Comparison of ENCODE assay signal across 9 cellular contexts in genomic region chr17:17810374-17811248, GRCh38. TPM values are rescaled to one million over a fixed set of nuclear protein-coding genes. Genes with fewer than 3 reads are reported as not detected.
DNase-seq lines count a peak whose midpoint lies in the region; ATAC-seq, FAIRE-seq and TF ChIP-seq lines count a peak whose summit lies in the region.
"Had no signal": no experiment of that assay in that cellular context is flagged by ENCODE, and none has a peak within 500 bp of the region (broad histone marks: within the 10 kb centered on the region; RNA-seq: fewer than 3 reads in every experiment).

No MANE protein-coding gene starts in this region.

- TF ChIP-seq EP300 in GM12878 (IDR thresholded peaks at IDR 0.05; ENCODE audit: borderline replicate concordance in 1 of 2, control insufficient read depth in 1 of 2, low read depth in 2 of 2, low read length in 2 of 2): no peak

- no peak overlapping the region for H2AFZ ChIP-seq in GM12878 (ENCODE audit: control insufficient read depth, low read depth, low read length)

- FAIRE-seq in GM12878 (lab: Jason Lieb, UNC): no peak

- TF ChIP-seq POLR2A in GM18951 (IDR thresholded peaks at IDR 0.05; ENCODE audit: extremely low read depth, insufficient read depth, insufficient read length): peak; percentile 4
- TF ChIP-seq POLR2A in GM12878 (IDR thresholded peaks at IDR 0.05; ENCODE audit: low read depth, low read length): no peak

- POLR2A ChIA-PET in GM12878 (lab: Charles Lee): interaction anchor here (0.6 kb wide), 2 partner anchors 115 to 127 kb away, joined by 3 to 7 read pairs; no protein-coding TSS in a partner anchor

- in situ Hi-C loops in GM18951 (cut with MboI; ENCODE audit: low sequenced_read_pairs, unreplicated experiment): no loop called here
- in situ Hi-C loops in GM12878 (cut with MboI): loop anchor here (5.0 kb wide), 2 partner anchors 52 to 112 kb away; no protein-coding TSS in a partner anchor

- SMC1A ChIA-PET in GM12878 (lab: Charles Lee; ENCODE audit: uncharacterized antibody, unreplicated experiment): interaction anchor here (0.7 to 3.7 kb wide), 7 partner anchors 10 to 108 kb away, joined by 3 to 17 read pairs (median 9); partner anchors contain the start of gene SREBF1

- H3K27ac ChIP-seq in GM12878 (ENCODE audit: control insufficient read depth, insufficient read depth): no peak overlapping the region
- peak overlapping the region; percentile 77 for H3K27ac ChIP-seq in right cardiac atrium (ENCODE audit: low read length)

- no peaks in the 10 kb centered on the region for H3K79me2 ChIP-seq in GM12878 (ENCODE audit: control insufficient read depth, insufficient read depth, low read length)

- RAD21 ChIA-PET in GM12878 (lab: Charles Lee; ENCODE audit: unreplicated experiment): interaction anchor here (0.6 to 1.4 kb wide), 5 partner anchors 12 to 165 kb away, joined by 3 to 5 read pairs (median 4); no protein-coding TSS in a partner anchor

- DNase-seq in GM12878 (ENCODE audit: low read depth, low spot score) (no peak), right cardiac atrium (peak; percentile 62 to 87 (median 86)), sciatic nerve (ENCODE audit: low spot score) (peak; percentile 81), NCI-H2171 (lab: John Stamatoyannopoulos, UW) (no peak), HPDE6-E6E7 (ENCODE audit: extremely low spot score) (no peak)
- DNase-seq: NCI-H2029 had no signal

- no peak for TF ChIP-seq CTCF in GM12878 (IDR thresholded peaks at IDR 0.05 in 2 of 3, conservative IDR thresholded peaks at IDR 0.05 in 1 of 3; ENCODE audit: control insufficient read depth in 2 of 3, extremely low read depth in 1 of 3, insufficient read depth in 1 of 3, low read depth in 3 of 3, low read length in 3 of 3)

- no peak overlapping the region for H3K4me3 ChIP-seq in GM12878
- peak overlapping the region; percentile 14 for H3K4me3 ChIP-seq in right cardiac atrium (ENCODE audit: low read length)

- H3K36me3 ChIP-seq in GM12878 (ENCODE audit: control insufficient read depth in 2 of 2, insufficient read depth in 2 of 2, low read length in 1 of 2): peaks cover 2 to 17% of the 10 kb centered on the region in 2 experiments; a peak in 3 of 4 replicates

- H3K4me2 ChIP-seq in GM12878 (ENCODE audit: control insufficient read depth, insufficient read depth): no peak overlapping the region

- no peaks in the 10 kb centered on the region for H3K9me3 ChIP-seq in GM12878 (replicated peaks; ENCODE audit: control insufficient read depth, insufficient read depth, low read length)
- H3K9me3 ChIP-seq in right cardiac atrium (ENCODE audit: control insufficient read depth, low read length): no peaks in the 10 kb centered on the region

- BruUV-seq in GM12878 (replicated peaks; lab: Mats Ljungman, UMichigan): TSS peak; percentile 17

- intact Hi-C loops in GM12878 (cut with micrococcal nuclease; ENCODE audit: unreplicated experiment): no loop called here
- intact Hi-C loops in right cardiac atrium (cut with DNase I): loop anchor here in 3 of 4 donors (5.0 to 10.0 kb wide), 4 partner anchors 47 to 126 kb away; partner anchors contain the start of gene RAI1 (in 1 of the 3)
- intact Hi-C loops in sciatic nerve (cut with DNase I): no loop called here

- 96% methylated on average over 66 of the region's 68 CpGs for WGBS in GM12878 (ENCODE audit: insufficient coverage, insufficient replicate concordance, low lambda C conversion rate, missing lambda C conversion rate)
- 49% methylated on average over 68 of the region's 68 CpGs for WGBS in right cardiac atrium

- 0 out of 2 replicates have a peak, but pooled peaks cover 5% of the 10 kb centered on the region for H4K20me1 ChIP-seq in GM12878 (ENCODE audit: control insufficient read depth, insufficient read depth)

- CTCF ChIA-PET in GM12878 (lab: Yijun Ruan, JAX): interaction anchor here (0.6 to 5.3 kb wide), 7 partner anchors 12 to 223 kb away, joined by 3 to 86 read pairs (median 12); partner anchors contain the start of gene SREBF1

- H3K27me3 ChIP-seq in GM12878 (replicated peaks in 1 of 2; ENCODE audit: control insufficient read depth in 2 of 2, insufficient read depth in 2 of 2, low read length in 1 of 2): no peaks in the 10 kb centered on the region
- H3K27me3 ChIP-seq in right cardiac atrium (ENCODE audit: control insufficient read depth, insufficient read depth): no peaks in the 10 kb centered on the region

- no peak for TF ChIP-seq RAD21 in GM12878 (IDR thresholded peaks at IDR 0.05; ENCODE audit: insufficient read depth, low read depth, low read length)

- H3K4me1 ChIP-seq in GM12878 (ENCODE audit: control insufficient read depth, insufficient read depth, low read length) (peaks cover 8% of the 10 kb centered on the region), right cardiac atrium (ENCODE audit: control insufficient read depth, insufficient read depth, low read length) (no peaks in the 10 kb centered on the region)

- no peak overlapping the region for H3K9ac ChIP-seq in GM12878 (ENCODE audit: control insufficient read depth, insufficient read depth, low read length)

- ATAC-seq in GM12878 (no peak), right cardiac atrium (peak; percentile 37 to 51), sciatic nerve (peak; percentile 64), HG03460 (IDR thresholded peaks at IDR 0.05; ENCODE audit: unreplicated experiment) (no peak), GM21737 (IDR thresholded peaks at IDR 0.05; ENCODE audit: unreplicated experiment) (no peak)

TF ChIP-seq in GM12878, 131 proteins besides CTCF, POLR2A, EP300 and RAD21 (continues in another document):
- TF ChIP-seq, protein P1, sequence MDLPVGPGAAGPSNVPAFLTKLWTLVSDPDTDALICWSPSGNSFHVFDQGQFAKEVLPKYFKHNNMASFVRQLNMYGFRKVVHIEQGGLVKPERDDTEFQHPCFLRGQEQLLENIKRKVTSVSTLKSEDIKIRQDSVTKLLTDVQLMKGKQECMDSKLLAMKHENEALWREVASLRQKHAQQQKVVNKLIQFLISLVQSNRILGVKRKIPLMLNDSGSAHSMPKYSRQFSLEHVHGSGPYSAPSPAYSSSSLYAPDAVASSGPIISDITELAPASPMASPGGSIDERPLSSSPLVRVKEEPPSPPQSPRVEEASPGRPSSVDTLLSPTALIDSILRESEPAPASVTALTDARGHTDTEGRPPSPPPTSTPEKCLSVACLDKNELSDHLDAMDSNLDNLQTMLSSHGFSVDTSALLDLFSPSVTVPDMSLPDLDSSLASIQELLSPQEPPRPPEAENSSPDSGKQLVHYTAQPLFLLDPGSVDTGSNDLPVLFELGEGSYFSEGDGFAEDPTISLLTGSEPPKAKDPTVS (IDR thresholded peaks at IDR 0.05; ENCODE audit: low read depth, low read length): no peak
- no peak for TF ChIP-seq E2F8 (IDR thresholded peaks at IDR 0.05; ENCODE audit: low read depth, partially characterized antibody)
- no peak for TF ChIP-seq HDAC6 (IDR thresholded peaks at IDR 0.05; ENCODE audit: unreplicated experiment)
- no peak for TF ChIP-seq STAT1 (conservative IDR thresholded peaks at IDR 0.05)
- no peak for TF ChIP-seq EED (IDR thresholded peaks at IDR 0.05; ENCODE audit: low read depth)
- no peak for TF ChIP-seq YBX1 (IDR thresholded peaks at IDR 0.05)

RNA-seq across cellular contexts. Expression of gene SREBF1, which starts 26.2 kb away (rescaled TPM):
- total RNA-seq in GM12878 (2013; cell fraction: nucleolus; rRNA removed): 96.1 and 107 TPM in 2 replicates
- total RNA-seq in GM12878 (2014; rRNA removed) (34.3 and 40.7 TPM in 2 replicates), GM12878 (2014; rRNA removed; fragmentation: Illumina TruSeq; extraction: Trizol) (22.0 and 24.7 TPM in 2 replicates), GM12878 (2021) (84.6 and 86.3 TPM in 2 replicates), right cardiac atrium (10 to 100 TPM; 28.7 to 41.6 (median 36.2) TPM), sciatic nerve (257 TPM)
- 8.9 TPM for polyA plus RNA-seq in GM12878 (2011; ENCODE audit: low read depth)
- polyA plus RNA-seq in GM12878 (2011; rRNA removed) (10.7 and 18.8 TPM in 2 replicates), GM12878 (2014; fragmentation: Illumina TruSeq; extraction: Trizol) (3.8 and 37.5 TPM in 2 replicates), GM12878 (2014; fragmentation: Nextera tagmentation; extraction: Ambion mirVana) (1 to 10 TPM; 1.4 to 5.1 TPM), GM12878 (2014; rRNA removed) (52.5 and 62.5 TPM in 2 replicates), GM12878 (2016; fragmentation: Nextera tagmentation; extraction: Ambion mirVana) (10 to 100 TPM; 10.1 to 11.0 TPM), right cardiac atrium (45.7 TPM)
- polyA plus RNA-seq in GM12878 (2011; cell fraction: cytosol; rRNA removed): 16.3 and 28.3 TPM in 2 replicates
- 213 and 265 TPM in 2 replicates for polyA plus RNA-seq in GM12878 (2011; cell fraction: nucleus; rRNA removed)
- 24.9 and 31.5 TPM in 2 replicates for polyA plus RNA-seq in GM12878 (2012)
- polyA minus RNA-seq in GM12878 (2011; rRNA and poly(A)+ RNA removed): 21.4 and 37.2 TPM in 2 replicates
- 36.1 and 40.1 TPM in 2 replicates for polyA minus RNA-seq in GM12878 (2011; cell fraction: cytosol; rRNA and poly(A)+ RNA removed)
- 49.9 and 96.1 TPM in 2 replicates for polyA minus RNA-seq in GM12878 (2011; cell fraction: nucleus; rRNA and poly(A)+ RNA removed)

Comparison
In these comparisons a context has a peak if more than half of its experiments do, and no peak if none do; other contexts are left out.
1. ATAC-seq: peak in right cardiac atrium (2 of 2) and sciatic nerve (single experiment); none in GM12878 (single experiment), HG03460 (single experiment) and GM21737 (single experiment).
2. DNase-seq: peak in right cardiac atrium (3 of 3) and sciatic nerve (single experiment); none in GM12878 (single experiment), NCI-H2171 (single experiment) and HPDE6-E6E7 (single experiment).
3. intact Hi-C loops: an anchor here in right cardiac atrium (5.0 to 10.0 kb wide); none called in GM12878 and sciatic nerve.